In the genomic region with DNA sequence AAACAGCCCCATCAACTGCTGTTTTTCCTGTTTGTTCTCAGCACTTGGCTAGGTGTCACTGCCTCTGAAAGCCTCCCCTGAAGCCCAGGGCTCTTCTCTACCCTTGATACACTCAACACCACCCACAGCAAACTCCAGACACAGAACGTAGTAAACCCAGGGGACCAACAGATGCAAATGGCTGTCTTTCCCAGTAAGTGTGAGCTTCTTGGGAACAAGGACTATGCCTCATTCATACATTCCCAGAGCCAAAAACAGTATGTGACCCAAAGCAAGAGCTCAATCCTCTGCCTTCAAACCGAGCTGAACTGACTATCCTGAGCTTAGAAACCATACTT, we compare ENCODE assay signal across 10 cellular contexts. TPM values are rescaled to one million over a fixed set of nuclear protein-coding genes. Genes with fewer than 3 reads are reported as not detected.
DNase-seq lines count a peak whose midpoint lies in the region; ATAC-seq and TF ChIP-seq lines count a peak whose summit lies in the region.
"Had no signal": no experiment of that assay in that cellular context is flagged by ENCODE, and none has a peak within 500 bp of the region (broad histone marks: within the 10 kb centered on the region; RNA-seq: fewer than 3 reads in every experiment).

No MANE protein-coding gene starts in this region.

- no peaks in the 10 kb centered on the region for H3K9me3 ChIP-seq in CD4-positive, CD25-positive, alpha-beta regulatory T cell (ENCODE audit: control insufficient read depth in 2 of 2, low read length in 2 of 2)
- H3K9me3 ChIP-seq: heart right ventricle had no signal

- peak overlapping the region; percentile 42 for H3K4me3 ChIP-seq in CD4-positive, CD25-positive, alpha-beta regulatory T cell (ENCODE audit: low read depth, low read length)
- H3K4me3 ChIP-seq in HL-60 (replicated peaks; ENCODE audit: insufficient read depth, low read length), result 0 out of 2 replicates have a peak overlapping the region, but pooled peaks have one; percentile 3
- H3K4me3 ChIP-seq: dorsolateral prefrontal cortex, heart right ventricle had no signal

- ATAC-seq in CD4-positive, CD25-positive, alpha-beta regulatory T cell (ENCODE audit: low read depth in 2 of 2), result no peak
- no peak for ATAC-seq in activated CD8-positive, alpha-beta T cell treated with anti-CD3 and anti-CD28 coated beads, Interleukin-2, amount 10 ng/mL, durations not matched to agents 7 days and 5 days
- ATAC-seq in naive thymus-derived CD8-positive, alpha-beta T cell, result no peak
- ATAC-seq: heart right ventricle had no signal

- peaks cover 29% of the 10 kb centered on the region for H3K36me3 Mint-ChIP-seq in CD4-positive, CD25-positive, alpha-beta regulatory T cell
- H3K36me3 Mint-ChIP-seq in activated CD8-positive, alpha-beta T cell treated with anti-CD3 and anti-CD28 coated beads, Interleukin-2, amount 10 ng/mL, durations not matched to agents 7 days and 5 days (ENCODE audit: low read depth), result peaks cover 62% of the 10 kb centered on the region
- H3K36me3 Mint-ChIP-seq in naive thymus-derived CD8-positive, alpha-beta T cell, result peaks cover 0 to 54% (median 7%) of the 10 kb centered on the region in 3 donors
- H3K36me3 Mint-ChIP-seq in chondrocyte (ENCODE audit: low read depth), result peaks cover 6% of the 10 kb centered on the region

- H3K27me3 Mint-ChIP-seq in CD4-positive, CD25-positive, alpha-beta regulatory T cell, result no peaks in the 10 kb centered on the region
- no peaks in the 10 kb centered on the region for H3K27me3 Mint-ChIP-seq in activated CD8-positive, alpha-beta T cell treated with anti-CD3 and anti-CD28 coated beads, Interleukin-2, amount 10 ng/mL, durations not matched to agents 7 days and 5 days (ENCODE audit: low read depth)
- no peaks in the 10 kb centered on the region for H3K27me3 Mint-ChIP-seq in naive thymus-derived CD8-positive, alpha-beta T cell
- no peaks in the 10 kb centered on the region for H3K27me3 Mint-ChIP-seq in chondrocyte (ENCODE audit: low read depth)

- TF ChIP-seq CTCF in HL-60 (IDR thresholded peaks at IDR 0.05; ENCODE audit: insufficient read depth, low read length), result no peak
- no peak for TF ChIP-seq CTCF in chondrocyte (IDR thresholded peaks at IDR 0.05)

- CTCF ChIA-PET in activated CD8-positive, alpha-beta T cell treated with anti-CD3 and anti-CD28 coated beads, Interleukin-2, amount 10 ng/mL, durations not matched to agents 7 days and 5 days (lab: Charles Lee), result interaction anchor here (0.7 to 2.0 kb wide), 3 partner anchors 18 to 50 kb away, joined by 3 to 6 read pairs (median 3); no protein-coding TSS in a partner anchor

- no peak overlapping the region for H3K27ac ChIP-seq in CD4-positive, CD25-positive, alpha-beta regulatory T cell (ENCODE audit: insufficient read depth, low read length, poor library complexity, severe bottlenecking)
- H3K27ac ChIP-seq in HL-60 (replicated peaks), result no peak overlapping the region; the same call in 1 of the 2 replicates
- H3K27ac ChIP-seq: dorsolateral prefrontal cortex had no signal

- peak overlapping the region; percentile 33 to 92 (median 68) for H3K4me3 Mint-ChIP-seq in CD4-positive, CD25-positive, alpha-beta regulatory T cell
- H3K4me3 Mint-ChIP-seq in activated CD8-positive, alpha-beta T cell treated with anti-CD3 and anti-CD28 coated beads, Interleukin-2, amount 10 ng/mL, durations not matched to agents 7 days and 5 days, result no peak overlapping the region
- peak overlapping the region in 9 of 10 donors; percentile 2 to 64 (median 31) for H3K4me3 Mint-ChIP-seq in naive thymus-derived CD8-positive, alpha-beta T cell
- H3K4me3 Mint-ChIP-seq in chondrocyte (ENCODE audit: unreplicated experiment), result no peak overlapping the region

- peaks cover 40% of the 10 kb centered on the region for H3K36me3 ChIP-seq in CD4-positive, CD25-positive, alpha-beta regulatory T cell (ENCODE audit: control insufficient read depth, insufficient read depth, low read length)

- no peaks in the 10 kb centered on the region for H3K27me3 ChIP-seq in CD4-positive, CD25-positive, alpha-beta regulatory T cell (ENCODE audit: control insufficient read depth, insufficient read depth, low read length)
- no peaks in the 10 kb centered on the region for H3K27me3 ChIP-seq in HL-60 (ENCODE audit: insufficient read depth, poor library complexity, severe bottlenecking)
- H3K27me3 ChIP-seq: dorsolateral prefrontal cortex, heart right ventricle had no signal

- H3K4me1 ChIP-seq in CD4-positive, CD25-positive, alpha-beta regulatory T cell (ENCODE audit: control insufficient read depth, insufficient read depth, low read length, poor library complexity, severe bottlenecking), result peaks cover 45% of the 10 kb centered on the region

- H3K4me1 Mint-ChIP-seq in CD4-positive, CD25-positive, alpha-beta regulatory T cell, result peaks cover 52 to 66% (median 58%) of the 10 kb centered on the region in 4 donors
- H3K4me1 Mint-ChIP-seq in activated CD8-positive, alpha-beta T cell treated with anti-CD3 and anti-CD28 coated beads, Interleukin-2, amount 10 ng/mL, durations not matched to agents 7 days and 5 days (ENCODE audit: low read depth), result peaks cover 48% of the 10 kb centered on the region
- peaks cover 45 to 61% (median 55%) of the 10 kb centered on the region in 4 donors for H3K4me1 Mint-ChIP-seq in naive thymus-derived CD8-positive, alpha-beta T cell
- H3K4me1 Mint-ChIP-seq in chondrocyte (ENCODE audit: low read depth), result peaks cover 58% of the 10 kb centered on the region

- H3K27ac Mint-ChIP-seq in CD4-positive, CD25-positive, alpha-beta regulatory T cell, result peak overlapping the region; percentile 73 to 95 (median 90)
- H3K27ac Mint-ChIP-seq in activated CD8-positive, alpha-beta T cell treated with anti-CD3 and anti-CD28 coated beads, Interleukin-2, amount 10 ng/mL, durations not matched to agents 7 days and 5 days, result peak overlapping the region; percentile 71
- H3K27ac Mint-ChIP-seq in naive thymus-derived CD8-positive, alpha-beta T cell, result peak overlapping the region; percentile 5 to 88 (median 42)
- H3K27ac Mint-ChIP-seq in chondrocyte (ENCODE audit: unreplicated experiment), result no peak overlapping the region

- POLR2A ChIA-PET in activated CD8-positive, alpha-beta T cell treated with anti-CD3 and anti-CD28 coated beads, Interleukin-2, amount 10 ng/mL, durations not matched to agents 7 days and 5 days (lab: Charles Lee), result no interaction called here
- POLR2A ChIA-PET in naive thymus-derived CD8-positive, alpha-beta T cell (lab: Charles Lee), result no interaction called here

- DNase-seq in CD4-positive, CD25-positive, alpha-beta regulatory T cell, result no peak
- DNase-seq in HL-60 (ENCODE audit: low read depth in 1 of 2, low spot score in 1 of 2) (no peak), foreskin melanocyte (no peak), chondrocyte (ENCODE audit: low spot score) (no peak), amygdala (lab: John Stamatoyannopoulos, UW) (no peak)
- DNase-seq in activated CD8-positive, alpha-beta T cell treated with anti-CD3 and anti-CD28 coated beads, Interleukin-2, amount 10 ng/mL, durations not matched to agents 7 days and 5 days, result no peak
- no peak for DNase-seq in naive thymus-derived CD8-positive, alpha-beta T cell
- DNase-seq in stimulated activated CD4-positive, alpha-beta T cell treated with anti-CD3 and anti-CD28 coated beads, Interleukin-4, amount 100 ng/mL, for 1 hour, result no peak
- DNase-seq: dorsolateral prefrontal cortex, heart right ventricle had no signal

- H3K9me3 Mint-ChIP-seq in CD4-positive, CD25-positive, alpha-beta regulatory T cell, result no peaks in the 10 kb centered on the region
- no peaks in the 10 kb centered on the region for H3K9me3 Mint-ChIP-seq in activated CD8-positive, alpha-beta T cell treated with anti-CD3 and anti-CD28 coated beads, Interleukin-2, amount 10 ng/mL, durations not matched to agents 7 days and 5 days (ENCODE audit: insufficient read depth)
- no peaks in the 10 kb centered on the region for H3K9me3 Mint-ChIP-seq in naive thymus-derived CD8-positive, alpha-beta T cell
- H3K9me3 Mint-ChIP-seq in chondrocyte (ENCODE audit: low read depth), result no peaks in the 10 kb centered on the region

RNA-seq across cellular contexts. Expression of a gene that starts 4.4 kb away (rescaled TPM):
- 140 TPM for total RNA-seq in CD4-positive, CD25-positive, alpha-beta regulatory T cell
- 100 to 1,000 TPM; 123 to 175 (median 145) TPM for polyA plus RNA-seq in CD4-positive, CD25-positive, alpha-beta regulatory T cell
- total RNA-seq in activated CD8-positive, alpha-beta T cell treated with anti-CD3 and anti-CD28 coated beads, Interleukin-2, amount 10 ng/mL, durations not matched to agents 7 days and 5 days, result 100 to 1,000 TPM; 226 to 234 TPM
- 100 to 1,000 TPM; 151 to 167 TPM for total RNA-seq in naive thymus-derived CD8-positive, alpha-beta T cell
- polyA plus RNA-seq in naive thymus-derived CD8-positive, alpha-beta T cell, result 100 to 1,000 TPM in 2 of 3 donors, 10 to 100 TPM in 1; 95.8 to 123 (median 111) TPM
- 22.7 to 29.0 TPM (median 24.4 TPM) in 3 replicates for total RNA-seq in chondrocyte

Comparison
In these comparisons a context has a peak if more than half of its experiments do, and no peak if none do; other contexts are left out.
1. H3K4me3 Mint-ChIP-seq: peak in CD4-positive, CD25-positive, alpha-beta regulatory T cell (4 of 4) and naive thymus-derived CD8-positive, alpha-beta T cell (9 of 10); none in activated CD8-positive, alpha-beta T cell treated with anti-CD3 and anti-CD28 coated beads, Interleukin-2, amount 10 ng/mL, durations not matched to agents 7 days and 5 days (single experiment) and chondrocyte (single experiment).